ENCODE assay signal across 29 cellular contexts in the genomic region with DNA sequence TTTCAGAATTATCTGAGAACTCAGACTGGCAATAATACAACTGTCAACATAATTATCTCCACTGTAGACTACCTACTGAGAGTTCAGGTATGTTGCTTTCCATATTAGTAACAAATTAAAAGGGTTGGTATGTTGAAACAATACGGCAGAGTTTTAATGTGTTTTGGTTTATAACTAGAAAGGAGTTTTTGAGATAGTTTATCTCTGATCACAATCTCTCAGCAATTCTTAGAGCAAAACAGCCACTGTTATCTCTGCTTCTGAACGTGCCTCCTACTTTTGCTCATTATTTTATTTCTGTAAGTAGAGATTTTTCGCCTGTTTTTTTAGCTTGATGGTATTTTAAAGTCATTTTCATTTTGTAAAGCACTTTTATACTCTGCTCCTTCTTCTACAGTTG.
"Had no signal": no experiment of that assay in that cellular context is flagged by ENCODE, and none has a peak within 500 bp of the region (broad histone marks: within the 10 kb centered on the region; RNA-seq: fewer than 3 reads in every experiment).

No MANE protein-coding gene starts in this region.

- H3K27ac Mint-ChIP-seq: activated CD4-positive, alpha-beta memory T cell treated with anti-CD3 and anti-CD28 coated beads, Interleukin-2, amount 10 ng/mL, durations not matched to agents 7 days and 5 days; activated CD4-positive, alpha-beta T cell treated with anti-CD3 and anti-CD28 coated beads, Interleukin-2, amount 10 ng/mL, durations not matched to agents 7 days and 5 days; activated naive CD4-positive, alpha-beta T cell treated with anti-CD3 and anti-CD28 coated beads, Interleukin-2, amount 10 ng/mL, durations not matched to agents 7 days and 5 days; activated naive CD4-positive, alpha-beta T cell treated with anti-CD3 and anti-CD28 coated beads, Interleukin-2, amount 50 U/mL, for 72 hours; activated naive CD8-positive, alpha-beta T cell treated with anti-CD3 and anti-CD28 coated beads, Interleukin-2, amount 10 ng/mL, durations not matched to agents 7 days and 5 days; activated T-cell treated with anti-CD3 and anti-CD28 coated beads, Interleukin-2, amount 50 U/mL, for 24 hours; activated T-cell treated with anti-CD3 and anti-CD28 coated beads, Interleukin-2, amount 50 U/mL, for 72 hours; brain; dendritic cell treated with granulocyte-macrophage colony-stimulating factor and Interleukin-4, amounts not matched to agents 40 ng/mL and 50 ng/mL, for 4 days; T-helper 17 cell had no signal

- FAIRE-seq: bronchial epithelial cell had no signal

- H3K4me3 Mint-ChIP-seq: activated CD4-positive, alpha-beta memory T cell treated with anti-CD3 and anti-CD28 coated beads, Interleukin-2, amount 10 ng/mL, durations not matched to agents 7 days and 5 days; activated CD4-positive, alpha-beta T cell treated with anti-CD3 and anti-CD28 coated beads, Interleukin-2, amount 10 ng/mL, durations not matched to agents 7 days and 5 days; activated naive CD4-positive, alpha-beta T cell treated with anti-CD3 and anti-CD28 coated beads, Interleukin-2, amount 10 ng/mL, durations not matched to agents 7 days and 5 days; activated naive CD8-positive, alpha-beta T cell treated with anti-CD3 and anti-CD28 coated beads, Interleukin-2, amount 10 ng/mL, durations not matched to agents 7 days and 5 days; activated T-cell treated with anti-CD3 and anti-CD28 coated beads, Interleukin-2, amount 50 U/mL, for 24 hours; activated T-cell treated with anti-CD3 and anti-CD28 coated beads, Interleukin-2, amount 50 U/mL, for 72 hours; brain; central memory CD8-positive, alpha-beta T cell; dendritic cell treated with granulocyte-macrophage colony-stimulating factor and Interleukin-4, amounts not matched to agents 40 ng/mL and 50 ng/mL, for 4 days; T-helper 17 cell had no signal

- H3K9me3 Mint-ChIP-seq: activated CD4-positive, alpha-beta memory T cell treated with anti-CD3 and anti-CD28 coated beads, Interleukin-2, amount 10 ng/mL, durations not matched to agents 7 days and 5 days; activated CD4-positive, alpha-beta T cell treated with anti-CD3 and anti-CD28 coated beads, Interleukin-2, amount 10 ng/mL, durations not matched to agents 7 days and 5 days; activated naive CD4-positive, alpha-beta T cell treated with anti-CD3 and anti-CD28 coated beads, Interleukin-2, amount 50 U/mL, for 72 hours; activated naive CD8-positive, alpha-beta T cell treated with anti-CD3 and anti-CD28 coated beads, Interleukin-2, amount 10 ng/mL, durations not matched to agents 7 days and 5 days; activated T-cell treated with anti-CD3 and anti-CD28 coated beads, Interleukin-2, amount 50 U/mL, for 72 hours; brain; central memory CD8-positive, alpha-beta T cell had no signal

- DNase-seq: activated CD4-positive, alpha-beta memory T cell treated with anti-CD3 and anti-CD28 coated beads, Interleukin-2, amount 10 ng/mL, durations not matched to agents 7 days and 5 days; activated CD4-positive, alpha-beta T cell treated with anti-CD3 and anti-CD28 coated beads for 1 hour; activated CD4-positive, alpha-beta T cell treated with anti-CD3 and anti-CD28 coated beads for 4 hours; activated CD4-positive, alpha-beta T cell treated with anti-CD3 and anti-CD28 coated beads, Interleukin-2, amount 10 ng/mL, durations not matched to agents 7 days and 5 days; activated CD4-positive, alpha-beta T cell treated with anti-CD3 and anti-CD28 coated beads, Interleukin-2, amount 50 U/mL, for 4 hours; activated CD8-positive, alpha-beta memory T cell treated with anti-CD3 and anti-CD28 coated beads, Interleukin-2, amount 50 U/mL, for 48 hours; activated gamma-delta T cell; activated naive CD4-positive, alpha-beta T cell; activated naive CD4-positive, alpha-beta T cell treated with anti-CD3 and anti-CD28 coated beads, Interleukin-2, amount 10 ng/mL, durations not matched to agents 7 days and 5 days; activated naive CD8-positive, alpha-beta T cell treated with anti-CD3 and anti-CD28 coated beads, Interleukin-2, amount 10 ng/mL, durations not matched to agents 7 days and 5 days; activated T-cell treated with anti-CD3 and anti-CD28 coated beads for 4 hours; activated T-cell treated with anti-CD3 and anti-CD28 coated beads, Interleukin-2, amount 50 U/mL, for 24 hours; activated T-cell treated with anti-CD3 and anti-CD28 coated beads, Interleukin-2, amount 50 U/mL, for 72 hours; dorsolateral prefrontal cortex; effector memory CD4-positive, alpha-beta T cell; erythroblast; foreskin keratinocyte; gastrocnemius medialis; glutamatergic neuron; T-helper 1 cell; T-helper 17 cell had no signal

- H3K9me3 ChIP-seq: ascending aorta, esophagus muscularis mucosa, gastrocnemius medialis had no signal

- H3K4me1 Mint-ChIP-seq: activated CD4-positive, alpha-beta T cell treated with anti-CD3 and anti-CD28 coated beads, Interleukin-2, amount 10 ng/mL, durations not matched to agents 7 days and 5 days; activated naive CD4-positive, alpha-beta T cell treated with anti-CD3 and anti-CD28 coated beads, Interleukin-2, amount 10 ng/mL, durations not matched to agents 7 days and 5 days; activated naive CD8-positive, alpha-beta T cell treated with anti-CD3 and anti-CD28 coated beads, Interleukin-2, amount 10 ng/mL, durations not matched to agents 7 days and 5 days; central memory CD8-positive, alpha-beta T cell; T-helper 17 cell had no signal

- H3K36me3 Mint-ChIP-seq: activated naive CD4-positive, alpha-beta T cell treated with anti-CD3 and anti-CD28 coated beads, Interleukin-2, amount 10 ng/mL, durations not matched to agents 7 days and 5 days; activated naive CD4-positive, alpha-beta T cell treated with anti-CD3 and anti-CD28 coated beads, Interleukin-2, amount 50 U/mL, for 72 hours; activated naive CD8-positive, alpha-beta T cell treated with anti-CD3 and anti-CD28 coated beads, Interleukin-2, amount 10 ng/mL, durations not matched to agents 7 days and 5 days; brain had no signal

- H3K27me3 Mint-ChIP-seq: activated CD4-positive, alpha-beta memory T cell treated with anti-CD3 and anti-CD28 coated beads, Interleukin-2, amount 10 ng/mL, durations not matched to agents 7 days and 5 days; activated CD4-positive, alpha-beta T cell treated with anti-CD3 and anti-CD28 coated beads, Interleukin-2, amount 10 ng/mL, durations not matched to agents 7 days and 5 days; activated naive CD4-positive, alpha-beta T cell treated with anti-CD3 and anti-CD28 coated beads, Interleukin-2, amount 10 ng/mL, durations not matched to agents 7 days and 5 days; activated naive CD8-positive, alpha-beta T cell treated with anti-CD3 and anti-CD28 coated beads, Interleukin-2, amount 10 ng/mL, durations not matched to agents 7 days and 5 days; activated T-cell treated with anti-CD3 and anti-CD28 coated beads, Interleukin-2, amount 50 U/mL, for 24 hours; brain; central memory CD8-positive, alpha-beta T cell; dendritic cell treated with granulocyte-macrophage colony-stimulating factor and Interleukin-4, amounts not matched to agents 40 ng/mL and 50 ng/mL, for 4 days had no signal

- ATAC-seq: activated naive CD4-positive, alpha-beta T cell treated with anti-CD3 and anti-CD28 coated beads, Interleukin-2, amount 50 U/mL, for 72 hours; activated T-cell treated with anti-CD3 and anti-CD28 coated beads, Interleukin-2, amount 50 U/mL, for 72 hours; foreskin keratinocyte; gastrocnemius medialis; T-helper 17 cell had no signal

- H3K4me3 ChIP-seq: ascending aorta, coronary artery, dorsolateral prefrontal cortex, esophagus muscularis mucosa, gastrocnemius medialis had no signal

- H3K36me3 ChIP-seq: ascending aorta, gastrocnemius medialis had no signal

- H3K27ac ChIP-seq: ascending aorta, coronary artery, dorsolateral prefrontal cortex, esophagus muscularis mucosa, foreskin keratinocyte, gastrocnemius medialis had no signal

- H3K4me1 ChIP-seq: ascending aorta, foreskin keratinocyte, gastrocnemius medialis had no signal
